Comparison of ENCODE assay signal across 11 cellular contexts in the genomic region with DNA sequence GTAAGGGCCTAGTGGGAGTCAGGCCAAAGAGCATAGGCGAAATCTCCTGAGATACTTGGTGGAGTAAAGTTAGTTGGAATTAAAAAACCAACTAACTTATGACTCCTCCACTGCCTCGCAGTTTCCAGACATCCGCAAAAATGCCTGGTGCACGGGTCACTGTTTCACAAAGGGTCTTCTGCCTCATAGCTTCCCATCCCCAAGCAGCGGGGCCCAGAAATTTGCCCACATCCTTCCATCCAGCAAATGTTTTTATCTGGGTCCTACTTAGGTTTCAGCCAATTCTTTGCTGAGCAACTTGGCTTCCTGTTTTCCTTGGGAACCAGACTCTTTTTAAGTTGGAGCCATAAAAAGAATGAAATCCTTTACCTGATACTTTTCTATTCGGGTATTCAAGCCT. TPM values are rescaled to one million over a fixed set of nuclear protein-coding genes. Genes with fewer than 3 reads are reported as not detected.
DNase-seq lines count a peak whose midpoint lies in the region; ATAC-seq and TF ChIP-seq lines count a peak whose summit lies in the region.
"Had no signal": no experiment of that assay in that cellular context is flagged by ENCODE, and none has a peak within 500 bp of the region (broad histone marks: within the 10 kb centered on the region; RNA-seq: fewer than 3 reads in every experiment).

No MANE protein-coding gene starts in this region.

- 84 to 86% methylated on average over 6 of the region's 6 CpGs for WGBS in esophagus squamous epithelium, 2 donors

- H3K79me2 ChIP-seq in osteoblast (ENCODE audit: insufficient read depth, low read length) = no peaks in the 10 kb centered on the region

- peak overlapping the region; percentile 83 for H3K27ac ChIP-seq in left ventricle myocardium inferior (replicated peaks)
- H3K27ac ChIP-seq in esophagus squamous epithelium = peak overlapping the region in 3 of 4 donors; percentile 11 to 52 (median 51)
- peak overlapping the region; percentile 85 for H3K27ac ChIP-seq in osteoblast (ENCODE audit: low read depth, low read length)

- intact Hi-C loops in left ventricle myocardium inferior (cut with micrococcal nuclease) (loop anchor here (5.0 kb wide), 1 partner anchor 47 kb away; no protein-coding TSS in a partner anchor), Right ventricle myocardium inferior (cut with DNase I) (loop anchor here (10.0 kb wide), 1 partner anchor 314 kb away; no protein-coding TSS in a partner anchor), esophagus squamous epithelium (cut with DNase I) (loop anchor here (5.0 kb wide), 1 partner anchor 47 kb away; no protein-coding TSS in a partner anchor)

- H3K27me3 ChIP-seq in left ventricle myocardium inferior (ENCODE audit: low read depth) (no peaks in the 10 kb centered on the region), esophagus squamous epithelium (no peaks in the 10 kb centered on the region), osteoblast (ENCODE audit: insufficient read depth, low read length) (no peaks in the 10 kb centered on the region)

- peak overlapping the region; percentile 77 for H3K4me2 ChIP-seq in osteoblast (ENCODE audit: insufficient read depth, low read length)

- ATAC-seq in Right ventricle myocardium inferior = no peak
- ATAC-seq in HG03342 (IDR thresholded peaks at IDR 0.05; ENCODE audit: unreplicated experiment) = no peak

- H3K9me3 ChIP-seq in left ventricle myocardium inferior (replicated peaks) (no peaks in the 10 kb centered on the region), esophagus squamous epithelium (no peaks in the 10 kb centered on the region), osteoblast (ENCODE audit: low read depth, low read length) (no peaks in the 10 kb centered on the region)

- no peak for TF ChIP-seq POLR2A in esophagus squamous epithelium (IDR thresholded peaks at IDR 0.05)

- TF ChIP-seq CTCF in left ventricle myocardium inferior (IDR thresholded peaks at IDR 0.05; ENCODE audit: borderline replicate concordance) (no peak), esophagus squamous epithelium (IDR thresholded peaks at IDR 0.05) (no peak), osteoblast (IDR thresholded peaks at IDR 0.05; ENCODE audit: extremely low read depth, low read depth, low read length) (no peak)

- H3K36me3 ChIP-seq in left ventricle myocardium inferior (no peaks in the 10 kb centered on the region), esophagus squamous epithelium (no peaks in the 10 kb centered on the region), osteoblast (ENCODE audit: insufficient read depth, low read length) (no peaks in the 10 kb centered on the region)

- no peak overlapping the region for H3K4me3 ChIP-seq in left ventricle myocardium inferior
- H3K4me3 ChIP-seq in esophagus squamous epithelium = no peak overlapping the region
- H3K4me3 ChIP-seq in osteoblast (ENCODE audit: insufficient read depth, low read length) = peak overlapping the region; percentile 33

- DNase-seq in left ventricle myocardium inferior (no peak), Right ventricle myocardium inferior (ENCODE audit: missing footprints) (no peak), esophagus squamous epithelium (lab: John Stamatoyannopoulos, UW) (no peak), osteoblast (ENCODE audit: insufficient read length, low spot score, missing footprints) (no peak), T1000 (lab: John Stamatoyannopoulos, UW) (no peak), NOMO-1 treated with DMSO at 0.1 percent for 48 hours (lab: John Stamatoyannopoulos, UW; ENCODE audit: unreplicated experiment) (no peak), NCI-H774 (lab: John Stamatoyannopoulos, UW) (no peak)
- DNase-seq: NCI-H1436 treated with DMSO at 0.1 percent for 48 hours; NCI-H524 treated with DMSO at 0.1 percent for 48 hours; stimulated activated naive CD4-positive, alpha-beta T cell treated with Interleukin-2 at 50 U/mL for 16 hours had no signal

- peaks cover 47% of the 10 kb centered on the region for H3K4me1 ChIP-seq in left ventricle myocardium inferior
- H3K4me1 ChIP-seq in esophagus squamous epithelium = peaks cover 7 to 32% (median 14%) of the 10 kb centered on the region in 3 donors
- H3K4me1 ChIP-seq in osteoblast (ENCODE audit: insufficient read depth, low read length) = peaks cover 34% of the 10 kb centered on the region

- H2AFZ ChIP-seq in osteoblast (ENCODE audit: low read length) = peak overlapping the region; percentile 88

- no peaks in the 10 kb centered on the region for H4K20me1 ChIP-seq in osteoblast (ENCODE audit: insufficient read depth, low read length)

RNA-seq across cellular contexts. Expression of a gene that starts 36.3 kb away (rescaled TPM):
- total RNA-seq in left ventricle myocardium inferior (26.5 TPM), Right ventricle myocardium inferior (31.3 TPM), esophagus squamous epithelium (10 to 100 TPM in 1 of 4 donors, 1 to 10 TPM in 3; 1.1 to 14.3 (median 6.8) TPM), osteoblast (12.7 and 16.2 TPM in 2 replicates)
